In genomic region chr1:2967881-2968280, GRCh38 we compare ENCODE assay signal across 25 cellular contexts. TPM values are rescaled to one million over a fixed set of nuclear protein-coding genes. Genes with fewer than 3 reads are reported as not detected.
DNase-seq lines count a peak whose midpoint lies in the region; FAIRE-seq and TF ChIP-seq lines count a peak whose summit lies in the region.
"Had no signal": no experiment of that assay in that cellular context is flagged by ENCODE, and none has a peak within 500 bp of the region (broad histone marks: within the 10 kb centered on the region; RNA-seq: fewer than 3 reads in every experiment).

No MANE protein-coding gene starts in this region.

- intact Hi-C loops in kidney (cut with DNase I), result no loop called here
- intact Hi-C loops in posterior cingulate gyrus (cut with DNase I), result no loop called here

- 58% methylated on average over 10 of the region's 10 CpGs for WGBS in tibial nerve, 2 donors

- H3K4me3 ChIP-seq in kidney (ENCODE audit: low read length in 2 of 2) (no peak overlapping the region), tibial nerve (no peak overlapping the region)
- H3K4me3 ChIP-seq: GM23338, HAP-1 had no signal

- no peak for FAIRE-seq in kidney (lab: Jason Lieb, UNC)
- FAIRE-seq: G401.6, GM18507, HTR-8/SVneo had no signal

- H3K9ac ChIP-seq in kidney (ENCODE audit: low read length in 2 of 2), result no peak overlapping the region
- H3K9ac ChIP-seq: KMS-11 had no signal

- H3K27ac ChIP-seq in kidney (ENCODE audit: low read depth in 2 of 2, low read length in 2 of 2) (no peak overlapping the region), tibial nerve (peak overlapping the region; percentile 26 to 89 (median 78))
- H3K27ac ChIP-seq: KMS-11 had no signal

- no peak for TF ChIP-seq POLR2A in tibial nerve (IDR thresholded peaks at IDR 0.05)

- no peaks in the 10 kb centered on the region for H3K9me3 ChIP-seq in kidney (ENCODE audit: control insufficient read depth in 1 of 2, low read length in 2 of 2)
- no peaks in the 10 kb centered on the region for H3K9me3 ChIP-seq in tibial nerve
- H3K9me3 ChIP-seq: HAP-1 had no signal

- H3K36me3 ChIP-seq in kidney (ENCODE audit: control insufficient read depth in 1 of 2, insufficient read depth in 2 of 2, low read length in 2 of 2) (no peaks in the 10 kb centered on the region), tibial nerve (no peaks in the 10 kb centered on the region)
- H3K36me3 ChIP-seq: HAP-1 had no signal

- TF ChIP-seq CTCF in kidney (IDR thresholded peaks at IDR 0.05; ENCODE audit: borderline replicate concordance, extremely low read depth, insufficient read depth) (no peak), tibial nerve (IDR thresholded peaks at IDR 0.05) (no peak)

- H3K4me1 ChIP-seq in kidney (ENCODE audit: control insufficient read depth in 1 of 2, insufficient read depth in 1 of 2, low read depth in 1 of 2, low read length in 2 of 2) (no peaks in the 10 kb centered on the region), tibial nerve (peaks cover 0 to 31% (median 6%) of the 10 kb centered on the region in 4 donors)
- H3K4me1 ChIP-seq: HAP-1 had no signal

- peak; percentile 36 for DNase-seq in activated effector memory CD4-positive, alpha-beta T cell treated with anti-CD3 and anti-CD28 coated beads, Interleukin-2, amount 50 U/mL, for 16 hours
- DNase-seq in activated effector memory CD4-positive, alpha-beta T cell treated with Interleukin-2 at 50 U/mL for 16 hours, result no peak
- DNase-seq in kidney (peak; percentile 18), posterior cingulate gyrus (peak in 7 of 10 donors; percentile 3 to 81 (median 16)), tibial nerve (ENCODE audit: low spot score in 2 of 2) (no peak), Ammon's horn (ENCODE audit: low spot score) (no peak), putamen (ENCODE audit: low spot score) (no peak), iPS-NIHi11 (ENCODE audit: low spot score) (no peak)
- DNase-seq: 8988T, IMR-90, NCI-H1105, NCI-H146, NCI-H2029, NCI-H226, NCI-H524, NCI-H774 had no signal

- TF ChIP-seq EP300 in tibial nerve (IDR thresholded peaks at IDR 0.05), result no peak

- H3K27me3 ChIP-seq in tibial nerve, result peaks cover 0 to 4% of the 10 kb centered on the region in 2 donors

RNA-seq across cellular contexts. Expression of gene ACTRT2, which starts 53.4 kb away (rescaled TPM):
- total RNA-seq in kidney, result not detected
- not detected for polyA plus RNA-seq in kidney (ENCODE audit: insufficient read depth, low read depth, low replicate concordance)
- total RNA-seq in tibial nerve, result not detected
- total RNA-seq: Calu3; CD8-positive, alpha-beta memory T cell; Daoy; GM23338; IMR-90 had no signal
- polyA plus RNA-seq: CD8-positive, alpha-beta memory T cell; GM23338; IMR-90 had no signal

Comparison
In these comparisons a context has a peak if more than half of its experiments do, and no peak if none do; other contexts are left out.
1. DNase-seq: peak in activated effector memory CD4-positive, alpha-beta T cell treated with anti-CD3 and anti-CD28 coated beads, Interleukin-2, amount 50 U/mL, for 16 hours (single experiment), kidney (single experiment) and posterior cingulate gyrus (7 of 10); none in activated effector memory CD4-positive, alpha-beta T cell treated with Interleukin-2 at 50 U/mL for 16 hours (single experiment), tibial nerve (0 of 2), Ammon's horn (single experiment), putamen (single experiment) and iPS-NIHi11 (single experiment).
2. H3K27ac ChIP-seq: peak in tibial nerve (4 of 4); none in kidney (0 of 2).